ENCODE assay signal across 15 cellular contexts in genomic region chr2:96970248-96970875, GRCh38. TPM values are rescaled to one million over a fixed set of nuclear protein-coding genes. Genes with fewer than 3 reads are reported as not detected.
DNase-seq lines count a peak whose midpoint lies in the region; ATAC-seq and TF ChIP-seq lines count a peak whose summit lies in the region.
"Had no signal": no experiment of that assay in that cellular context is flagged by ENCODE, and none has a peak within 500 bp of the region (broad histone marks: within the 10 kb centered on the region; RNA-seq: fewer than 3 reads in every experiment).

No MANE protein-coding gene starts in this region.

- H3K4me3 Mint-ChIP-seq in activated naive CD8-positive, alpha-beta T cell treated with anti-CD3 and anti-CD28 coated beads, Interleukin-2, amount 50 U/mL, for 24 hours: no peak overlapping the region
- H3K4me3 Mint-ChIP-seq in nephron: no peak overlapping the region
- no peak overlapping the region for H3K4me3 Mint-ChIP-seq in activated CD4-positive, alpha-beta memory T cell treated with anti-CD3 and anti-CD28 coated beads, Interleukin-2, amount 10 ng/mL, durations not matched to agents 7 days and 5 days
- H3K4me3 Mint-ChIP-seq: CD8-positive, alpha-beta T cell had no signal

- CTCF ChIA-PET in activated CD4-positive, alpha-beta memory T cell treated with anti-CD3 and anti-CD28 coated beads, Interleukin-2, amount 10 ng/mL, durations not matched to agents 7 days and 5 days (lab: Charles Lee): interaction anchor here (0.5 to 1.1 kb wide), 2 partner anchors 18 to 156 kb away, joined by 3 read pairs; no protein-coding TSS in a partner anchor

- in situ Hi-C loops in GM13977 (cut with MboI; ENCODE audit: low pct_unique_long_range_greater_than_20kb, low sequenced_read_pairs, unreplicated experiment): no loop called here

- peak; percentile 54 for ATAC-seq in activated naive CD8-positive, alpha-beta T cell treated with anti-CD3 and anti-CD28 coated beads, Interleukin-2, amount 50 U/mL, for 24 hours

- no peak overlapping the region for H3K27ac Mint-ChIP-seq in activated naive CD8-positive, alpha-beta T cell treated with anti-CD3 and anti-CD28 coated beads, Interleukin-2, amount 50 U/mL, for 24 hours
- peak overlapping the region in 2 of 3 experiments; percentile 27 to 66 for H3K27ac Mint-ChIP-seq in nephron
- H3K27ac Mint-ChIP-seq in activated CD4-positive, alpha-beta memory T cell treated with anti-CD3 and anti-CD28 coated beads, Interleukin-2, amount 10 ng/mL, durations not matched to agents 7 days and 5 days: no peak overlapping the region
- H3K27ac Mint-ChIP-seq: CD8-positive, alpha-beta T cell had no signal

- DNase-seq in DMS53 (lab: John Stamatoyannopoulos, UW): peak; percentile 84
- DNase-seq in NCI-H1694 (lab: John Stamatoyannopoulos, UW): peak; percentile 18
- DNase-seq in activated naive CD8-positive, alpha-beta T cell treated with anti-CD3 and anti-CD28 coated beads, Interleukin-2, amount 50 U/mL, for 24 hours: no peak
- DNase-seq in GM13977 (ENCODE audit: low spot score): no peak
- DNase-seq in NCI-H146 treated with DMSO at 0.1 percent for 48 hours (lab: John Stamatoyannopoulos, UW; ENCODE audit: unreplicated experiment): no peak
- DNase-seq in activated CD4-positive, alpha-beta memory T cell treated with anti-CD3 and anti-CD28 coated beads, Interleukin-2, amount 10 ng/mL, durations not matched to agents 7 days and 5 days: no peak
- no peak for DNase-seq in HK-2 (ENCODE audit: unreplicated experiment)
- DNase-seq: activated CD4-positive, CD25-positive, alpha-beta regulatory T cell treated with anti-CD3 and anti-CD28 coated beads, Interleukin-2, amount 50 U/mL, for 72 hours; activated gamma-delta T cell treated with Interleukin-2 at 50 U/mL for 16 hours; CD8-positive, alpha-beta T cell; dermis blood vessel endothelial cell; foreskin melanocyte; kidney glomerular epithelial cell had no signal

- no peaks in the 10 kb centered on the region for H3K9me3 Mint-ChIP-seq in activated naive CD8-positive, alpha-beta T cell treated with anti-CD3 and anti-CD28 coated beads, Interleukin-2, amount 50 U/mL, for 24 hours
- H3K9me3 Mint-ChIP-seq in nephron: no peaks in the 10 kb centered on the region
- H3K9me3 Mint-ChIP-seq in activated CD4-positive, alpha-beta memory T cell treated with anti-CD3 and anti-CD28 coated beads, Interleukin-2, amount 10 ng/mL, durations not matched to agents 7 days and 5 days: no peaks in the 10 kb centered on the region
- H3K9me3 Mint-ChIP-seq: CD8-positive, alpha-beta T cell had no signal

- POLR2A ChIA-PET in activated CD4-positive, alpha-beta memory T cell treated with anti-CD3 and anti-CD28 coated beads, Interleukin-2, amount 10 ng/mL, durations not matched to agents 7 days and 5 days (lab: Charles Lee): no interaction called here

- H3K36me3 Mint-ChIP-seq in activated naive CD8-positive, alpha-beta T cell treated with anti-CD3 and anti-CD28 coated beads, Interleukin-2, amount 50 U/mL, for 24 hours (ENCODE audit: low read depth): no peaks in the 10 kb centered on the region
- H3K36me3 Mint-ChIP-seq in nephron (ENCODE audit: low read depth): no peaks in the 10 kb centered on the region
- no peaks in the 10 kb centered on the region for H3K36me3 Mint-ChIP-seq in activated CD4-positive, alpha-beta memory T cell treated with anti-CD3 and anti-CD28 coated beads, Interleukin-2, amount 10 ng/mL, durations not matched to agents 7 days and 5 days (ENCODE audit: low read depth)
- H3K36me3 Mint-ChIP-seq: CD8-positive, alpha-beta T cell had no signal

- TF ChIP-seq CTCF in nephron (IDR thresholded peaks at IDR 0.05; ENCODE audit: unreplicated experiment in 3 of 3): no peak
- no peak for TF ChIP-seq CTCF in GM13977 (IDR thresholded peaks at IDR 0.05; ENCODE audit: extremely low read depth, insufficient read depth, missing control alignments)

- peaks cover 4% of the 10 kb centered on the region for H3K27me3 Mint-ChIP-seq in activated naive CD8-positive, alpha-beta T cell treated with anti-CD3 and anti-CD28 coated beads, Interleukin-2, amount 50 U/mL, for 24 hours
- H3K27me3 Mint-ChIP-seq in nephron (ENCODE audit: low read depth): peaks cover 11% of the 10 kb centered on the region
- peaks cover 2% of the 10 kb centered on the region for H3K27me3 Mint-ChIP-seq in activated CD4-positive, alpha-beta memory T cell treated with anti-CD3 and anti-CD28 coated beads, Interleukin-2, amount 10 ng/mL, durations not matched to agents 7 days and 5 days

- peaks cover 18% of the 10 kb centered on the region for H3K4me1 Mint-ChIP-seq in activated naive CD8-positive, alpha-beta T cell treated with anti-CD3 and anti-CD28 coated beads, Interleukin-2, amount 50 U/mL, for 24 hours
- H3K4me1 Mint-ChIP-seq in nephron: peaks cover 26% of the 10 kb centered on the region
- H3K4me1 Mint-ChIP-seq in activated CD4-positive, alpha-beta memory T cell treated with anti-CD3 and anti-CD28 coated beads, Interleukin-2, amount 10 ng/mL, durations not matched to agents 7 days and 5 days: peaks cover 45% of the 10 kb centered on the region

RNA-seq across cellular contexts. Expression of gene FAM178B, which starts 16.0 kb away (rescaled TPM):
- under 1 TPM; 0.48 to 0.65 TPM for total RNA-seq in activated CD4-positive, alpha-beta memory T cell treated with anti-CD3 and anti-CD28 coated beads, Interleukin-2, amount 10 ng/mL, durations not matched to agents 7 days and 5 days
- total RNA-seq: dermis blood vessel endothelial cell, NCI-H460 had no signal

Comparison
In these comparisons a context has a peak if more than half of its experiments do, and no peak if none do; other contexts are left out.
1. DNase-seq: peak in DMS53 (single experiment) and NCI-H1694 (single experiment); none in activated naive CD8-positive, alpha-beta T cell treated with anti-CD3 and anti-CD28 coated beads, Interleukin-2, amount 50 U/mL, for 24 hours (single experiment), GM13977 (single experiment), NCI-H146 treated with DMSO at 0.1 percent for 48 hours (single experiment), activated CD4-positive, alpha-beta memory T cell treated with anti-CD3 and anti-CD28 coated beads, Interleukin-2, amount 10 ng/mL, durations not matched to agents 7 days and 5 days (single experiment) and HK-2 (single experiment).
2. H3K27ac Mint-ChIP-seq: peak in nephron (2 of 3); none in activated naive CD8-positive, alpha-beta T cell treated with anti-CD3 and anti-CD28 coated beads, Interleukin-2, amount 50 U/mL, for 24 hours (single experiment) and activated CD4-positive, alpha-beta memory T cell treated with anti-CD3 and anti-CD28 coated beads, Interleukin-2, amount 10 ng/mL, durations not matched to agents 7 days and 5 days (single experiment).